Comparison of ENCODE assay signal across 12 cellular contexts in the genomic region with DNA sequence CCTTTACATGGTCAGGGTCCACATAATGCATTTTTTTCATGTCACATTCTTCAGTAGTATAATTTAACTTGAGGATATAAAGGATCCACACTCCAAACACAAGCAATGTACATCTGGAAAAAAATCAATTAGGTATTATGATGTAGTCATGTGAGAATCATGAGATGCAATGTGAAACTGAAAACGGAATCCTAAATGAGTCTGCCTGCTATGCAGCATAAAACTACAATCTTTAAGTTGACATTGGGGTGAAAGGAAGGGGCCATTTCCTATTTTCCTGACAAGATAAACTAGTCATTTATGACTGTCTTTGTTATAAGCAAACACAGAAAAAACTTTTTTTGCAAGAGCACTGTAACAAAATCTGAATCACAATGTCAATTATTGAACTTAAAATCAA. TPM values are rescaled to one million over a fixed set of nuclear protein-coding genes. Genes with fewer than 3 reads are reported as not detected.
DNase-seq lines count a peak whose midpoint lies in the region; ATAC-seq, FAIRE-seq and TF ChIP-seq lines count a peak whose summit lies in the region.
"Had no signal": no experiment of that assay in that cellular context is flagged by ENCODE, and none has a peak within 500 bp of the region (broad histone marks: within the 10 kb centered on the region; RNA-seq: fewer than 3 reads in every experiment).

No MANE protein-coding gene starts in this region.

- H3K36me3 Mint-ChIP-seq in immature natural killer cell, result peaks cover 15 to 22% (median 18%) of the 10 kb centered on the region in 3 donors

- no peak for DNase-seq in GM12891 (ENCODE audit: insufficient read length, low spot score)
- DNase-seq in Peyer's patch, result no peak
- peak; percentile 19 to 39 (median 37) for DNase-seq in immature natural killer cell
- no peak for DNase-seq in OCI-M2 (lab: John Stamatoyannopoulos, UW; ENCODE audit: unreplicated experiment)
- DNase-seq in testis, result no peak
- no peak for DNase-seq in HEK293T (ENCODE audit: extremely low spot score)
- no peak for DNase-seq in suprapubic skin (ENCODE audit: low spot score in 2 of 2)
- DNase-seq: brain microvascular endothelial cell, IMR-90, NCI-H82 had no signal

- POLR2A ChIA-PET in HEK293T (lab: Yijun Ruan, JAX), result no interaction called here

- peak; percentile 37 for ATAC-seq in GM21529 (IDR thresholded peaks at IDR 0.05; ENCODE audit: unreplicated experiment)

- H3K27me3 Mint-ChIP-seq in immature natural killer cell (ENCODE audit: low read depth in 3 of 3), result peaks cover 0 to 2% (median 0%) of the 10 kb centered on the region in 3 donors

- H3K27me3 ChIP-seq in Peyer's patch (no peaks in the 10 kb centered on the region), testis (no peaks in the 10 kb centered on the region), suprapubic skin (no peaks in the 10 kb centered on the region)
- H3K27me3 ChIP-seq: brain microvascular endothelial cell had no signal

- peak overlapping the region in 4 of 5 donors; percentile 25 to 79 (median 46) for H3K4me3 Mint-ChIP-seq in immature natural killer cell
- H3K4me3 Mint-ChIP-seq: neural crest cell had no signal

- H3K4me1 ChIP-seq in Peyer's patch (peaks cover 0 to 7% (median 4%) of the 10 kb centered on the region in 4 donors), testis (no peaks in the 10 kb centered on the region), suprapubic skin (peaks cover 4% of the 10 kb centered on the region)

- H3K9me3 ChIP-seq in Peyer's patch (no peaks in the 10 kb centered on the region), testis (no peaks in the 10 kb centered on the region), suprapubic skin (no peaks in the 10 kb centered on the region)

- H3K27ac ChIP-seq in Peyer's patch (peak overlapping the region; percentile 23 to 60 (median 38)), testis (no peak overlapping the region), suprapubic skin (no peak overlapping the region)
- H3K27ac ChIP-seq: brain microvascular endothelial cell had no signal

- peak overlapping the region; percentile 81 to 96 (median 88) for H3K27ac Mint-ChIP-seq in immature natural killer cell

- TF ChIP-seq POLR2A in GM12891 (IDR thresholded peaks at IDR 0.05; ENCODE audit: low read depth, low read length) (no peak), Peyer's patch (IDR thresholded peaks at IDR 0.05) (no peak), testis (IDR thresholded peaks at IDR 0.05) (no peak), suprapubic skin (IDR thresholded peaks at IDR 0.05) (no peak)

- no peak for TF ChIP-seq CTCF in Peyer's patch (IDR thresholded peaks at IDR 0.05)
- TF ChIP-seq CTCF in testis (IDR thresholded peaks at IDR 0.05), result no peak
- no peak for TF ChIP-seq CTCF in suprapubic skin (IDR thresholded peaks at IDR 0.05)

- intact Hi-C loops in testis (cut with DNase I; ENCODE audit: low total_unique reads), result no loop called here

- H3K4me3 ChIP-seq in Peyer's patch (no peak overlapping the region), testis (no peak overlapping the region), suprapubic skin (no peak overlapping the region)

- FAIRE-seq in GM12891 (lab: Jason Lieb, UNC), result peak; percentile 88

- H3K36me3 ChIP-seq in Peyer's patch (no peaks in the 10 kb centered on the region), testis (ENCODE audit: low read depth, missing control alignments) (no peaks in the 10 kb centered on the region), suprapubic skin (peaks cover 28% of the 10 kb centered on the region)
- H3K36me3 ChIP-seq: brain microvascular endothelial cell had no signal

- WGBS in testis, 2 donors, result 78 to 80% methylated on average over 1 of the region's 1 CpG
- WGBS in suprapubic skin, result 60% methylated on average over 1 of the region's 1 CpG

- peaks cover 50 to 55% of the 10 kb centered on the region in 2 donors for H3K4me1 Mint-ChIP-seq in immature natural killer cell

- H3K9me3 Mint-ChIP-seq in immature natural killer cell, result no peaks in the 10 kb centered on the region
- H3K9me3 Mint-ChIP-seq: neural crest cell had no signal

- CTCF ChIA-PET in HEK293T (lab: Yijun Ruan, JAX), result no interaction called here

- TF ChIP-seq EP300 in suprapubic skin (IDR thresholded peaks at IDR 0.05), result no peak

TF ChIP-seq in GM12891, 5 proteins besides CTCF, POLR2A, EP300 and RAD21:
- TF ChIP-seq SPI1 (IDR thresholded peaks at IDR 0.05; ENCODE audit: low read depth, low read length) (peak; percentile 75), POU2F2 (IDR thresholded peaks at IDR 0.05; ENCODE audit: low read depth, low read length) (no peak)
TF ChIP-seq in GM12891: peak in this region for 1.

TF ChIP-seq in HEK293T, 16 proteins besides CTCF, POLR2A, EP300 and RAD21:
- no peak for TF ChIP-seq SUZ12 (IDR thresholded peaks at IDR 0.05)
- no peak for TF ChIP-seq FOXA1 (IDR thresholded peaks at IDR 0.05)
- TF ChIP-seq BHLHE40 (IDR thresholded peaks at IDR 0.05; ENCODE audit: borderline replicate concordance), result no peak

RNA-seq across cellular contexts. Expression of a gene that starts 27.6 kb away (rescaled TPM):
- 3.6 TPM for polyA plus RNA-seq in GM12891 (2012; ENCODE audit: low read depth, missing spikeins)
- total RNA-seq in Peyer's patch (10 to 100 TPM; 10.8 to 23.9 (median 16.5) TPM), testis (10 to 100 TPM; 38.3 to 60.0 TPM), suprapubic skin (10 to 100 TPM in 3 of 4 donors, 1 to 10 TPM in 1; 9.5 to 17.8 (median 14.8) TPM)
- polyA plus RNA-seq in immature natural killer cell (10 to 100 TPM; 15.0 to 20.9 (median 19.9) TPM), testis (ENCODE audit: insufficient read depth, low read depth, low replicate concordance) (48.2 TPM)

Comparison
In these comparisons a context has a peak if more than half of its experiments do, and no peak if none do; other contexts are left out.
1. DNase-seq: peak in immature natural killer cell (3 of 3); none in GM12891 (single experiment), Peyer's patch (0 of 3), OCI-M2 (single experiment), testis (single experiment), HEK293T (single experiment) and suprapubic skin (0 of 2).
2. H3K27ac ChIP-seq: peak in Peyer's patch (4 of 4); none in testis (0 of 2) and suprapubic skin (single experiment).